In the genomic region with DNA sequence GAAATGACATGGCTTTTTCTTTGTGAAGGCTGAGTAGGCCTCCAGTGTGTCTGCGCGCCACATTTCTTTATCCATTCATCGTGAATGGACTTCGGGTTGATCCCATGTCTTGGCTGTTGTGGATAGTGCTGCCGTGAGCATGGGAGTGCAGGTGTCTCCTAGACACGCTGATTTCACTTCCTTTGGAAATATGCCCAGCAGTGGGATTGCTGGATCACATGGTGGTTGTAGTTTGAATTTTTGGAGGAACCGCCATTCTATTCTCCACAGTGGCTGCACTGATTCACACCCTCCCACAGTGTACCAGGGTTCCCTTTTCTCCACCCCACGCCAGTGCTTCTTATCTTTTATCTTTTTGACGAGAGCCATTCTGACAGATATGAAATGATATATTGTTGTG, we compare ENCODE assay signal across 17 cellular contexts.
"Had no signal": no experiment of that assay in that cellular context is flagged by ENCODE, and none has a peak within 500 bp of the region (broad histone marks: within the 10 kb centered on the region; RNA-seq: fewer than 3 reads in every experiment).

No MANE protein-coding gene starts in this region.

- ATAC-seq: activated CD4-positive, alpha-beta T cell treated with anti-CD3 and anti-CD28 coated beads for 36 hours; left colon; stimulated activated effector memory CD8-positive, alpha-beta T cell treated with anti-CD3 and anti-CD28 coated beads, Interleukin-12 subunit alpha, Interleukin-12 subunit beta, amount 100 ng/mL, for 72 hours had no signal

- DNase-seq: activated CD4-positive, alpha-beta T cell treated with anti-CD3 and anti-CD28 coated beads for 36 hours; activated CD4-positive, alpha-beta T cell treated with anti-CD3 and anti-CD28 coated beads, Interleukin-2, amount 50 U/mL, for 48 hours; activated CD4-positive, CD25-positive, alpha-beta regulatory T cell; activated CD8-positive, alpha-beta memory T cell treated with anti-CD3 and anti-CD28 coated beads for 24 hours; activated effector memory CD4-positive, alpha-beta T cell treated with Interleukin-2 at 50 U/mL for 16 hours; activated naive CD4-positive, alpha-beta T cell treated with Interleukin-2 at 50 U/mL for 16 hours; activated naive CD8-positive, alpha-beta T cell treated with anti-CD3 and anti-CD28 coated beads for 36 hours; adrenal gland; effector CD8-positive, alpha-beta T cell; islet precursor cell; mammary epithelial cell; right lobe of liver; stimulated activated CD4-positive, alpha-beta T cell treated with anti-CD3 and anti-CD28 coated beads, Interleukin-4, amount 100 ng/mL, for 24 hours; T-helper 1 cell; uterus had no signal
